In genomic region chr15:89412906-89413411, GRCh38 we compare ENCODE assay signal across 23 cellular contexts.
DNase-seq lines count a peak whose midpoint lies in the region; ATAC-seq and TF ChIP-seq lines count a peak whose summit lies in the region.
"Had no signal": no experiment of that assay in that cellular context is flagged by ENCODE, and none has a peak within 500 bp of the region (broad histone marks: within the 10 kb centered on the region; RNA-seq: fewer than 3 reads in every experiment).

No MANE protein-coding gene starts in this region.

- no peak for TF ChIP-seq CTCF in osteoblast (IDR thresholded peaks at IDR 0.05; ENCODE audit: extremely low read depth, low read depth, low read length)
- no peak for TF ChIP-seq CTCF in progenitor cell of endocrine pancreas (IDR thresholded peaks at IDR 0.05; ENCODE audit: unreplicated experiment)

- H4K20me1 ChIP-seq in osteoblast (ENCODE audit: insufficient read depth, low read length): peaks cover 11% of the 10 kb centered on the region

- no peaks in the 10 kb centered on the region for H3K79me2 ChIP-seq in osteoblast (ENCODE audit: insufficient read depth, low read length)

- H3K36me3 ChIP-seq in iPS-15b (ENCODE audit: control insufficient read depth, insufficient read depth, low read length) (no peaks in the 10 kb centered on the region), osteoblast (ENCODE audit: insufficient read depth, low read length) (no peaks in the 10 kb centered on the region)
- H3K36me3 ChIP-seq: BE2C had no signal

- H3K27ac Mint-ChIP-seq in T-helper 17 cell (peak overlapping the region; percentile 54), progenitor cell of endocrine pancreas (no peak overlapping the region)
- H3K27ac Mint-ChIP-seq in stimulated activated naive CD8-positive, alpha-beta T cell treated with anti-CD3 and anti-CD28 coated beads, Interleukin-15, amount 100 ng/mL, for 72 hours: no peak overlapping the region
- H3K27ac Mint-ChIP-seq: H9, HFFc6 had no signal

- no peak overlapping the region for H3K27ac ChIP-seq in osteoblast (ENCODE audit: low read depth, low read length)
- H3K27ac ChIP-seq: 22Rv1, HL-60, RWPE1 had no signal

- H3K4me3 ChIP-seq in iPS-15b (ENCODE audit: low read depth, low read length) (peak overlapping the region; percentile 45), osteoblast (ENCODE audit: insufficient read depth, low read length) (no peak overlapping the region)

- H3K27me3 Mint-ChIP-seq in T-helper 17 cell (peaks cover 98% of the 10 kb centered on the region), progenitor cell of endocrine pancreas (peaks cover 96% of the 10 kb centered on the region)
- H3K27me3 Mint-ChIP-seq in stimulated activated naive CD8-positive, alpha-beta T cell treated with anti-CD3 and anti-CD28 coated beads, Interleukin-15, amount 100 ng/mL, for 72 hours: peaks cover 100% of the 10 kb centered on the region

- H3K9me3 ChIP-seq in T-helper 17 cell (ENCODE audit: control insufficient read depth, low read length, poor library complexity, severe bottlenecking) (no peaks in the 10 kb centered on the region), iPS-15b (ENCODE audit: control insufficient read depth, insufficient read depth, low read length) (no peaks in the 10 kb centered on the region), osteoblast (ENCODE audit: low read depth, low read length) (no peaks in the 10 kb centered on the region)
- H3K9me3 ChIP-seq: BE2C had no signal

- H3K36me3 Mint-ChIP-seq in T-helper 17 cell (ENCODE audit: low read depth) (peaks cover 4% of the 10 kb centered on the region), progenitor cell of endocrine pancreas (ENCODE audit: insufficient read depth) (no peaks in the 10 kb centered on the region)
- H3K36me3 Mint-ChIP-seq: CD8-positive, alpha-beta memory T cell had no signal

- peaks cover 97% of the 10 kb centered on the region for H3K27me3 ChIP-seq in iPS-15b (ENCODE audit: control insufficient read depth, insufficient read depth, low read length)
- H3K27me3 ChIP-seq in osteoblast (ENCODE audit: insufficient read depth, low read length): peaks cover 99% of the 10 kb centered on the region
- H3K27me3 ChIP-seq: BE2C had no signal

- H2AFZ ChIP-seq in osteoblast (ENCODE audit: low read length): no peak overlapping the region

- DNase-seq in NCI-H1417 (lab: John Stamatoyannopoulos, UW) (peak in 2 of 3 experiments; percentile 16 to 60), NCI-H1417 treated with DMSO at 0.1 percent for 48 hours (lab: John Stamatoyannopoulos, UW) (no peak), T-helper 17 cell (no peak), osteoblast (ENCODE audit: insufficient read length, low spot score, missing footprints) (peak; percentile 68), progenitor cell of endocrine pancreas (ENCODE audit: low spot score, unreplicated experiment) (no peak), NCI-H1436 treated with DMSO at 0.1 percent for 48 hours (lab: John Stamatoyannopoulos, UW) (no peak)
- DNase-seq in stimulated activated naive CD8-positive, alpha-beta T cell treated with anti-CD3 and anti-CD28 coated beads, Interleukin-15, amount 100 ng/mL, for 72 hours: no peak
- DNase-seq: BE2C; CD8-positive, alpha-beta memory T cell; DMS79 treated with DMSO at 0.1 percent for 48 hours; GF-D8; H9; HFFc6; NCI-H1048; NCI-H1436; NCI-H187 treated with DMSO at 0.1 percent for 48 hours; NCI-H2107; NCI-H524; SHP77 had no signal

- H3K9ac ChIP-seq in iPS-15b (ENCODE audit: low read depth, low read length): no peak overlapping the region

- no peaks in the 10 kb centered on the region for H3K9me3 Mint-ChIP-seq in progenitor cell of endocrine pancreas (ENCODE audit: low read depth)
- H3K9me3 Mint-ChIP-seq in stimulated activated naive CD8-positive, alpha-beta T cell treated with anti-CD3 and anti-CD28 coated beads, Interleukin-15, amount 100 ng/mL, for 72 hours: no peaks in the 10 kb centered on the region
- H3K9me3 Mint-ChIP-seq: CD8-positive, alpha-beta memory T cell; HFFc6 had no signal

- H3K4me1 Mint-ChIP-seq in T-helper 17 cell (peaks cover 27% of the 10 kb centered on the region), progenitor cell of endocrine pancreas (ENCODE audit: low read depth) (peaks cover 3% of the 10 kb centered on the region)
- H3K4me1 Mint-ChIP-seq in stimulated activated naive CD8-positive, alpha-beta T cell treated with anti-CD3 and anti-CD28 coated beads, Interleukin-15, amount 100 ng/mL, for 72 hours: peaks cover 47% of the 10 kb centered on the region

- H3K4me3 Mint-ChIP-seq in T-helper 17 cell (no peak overlapping the region), progenitor cell of endocrine pancreas (ENCODE audit: low read depth) (no peak overlapping the region)
- H3K4me3 Mint-ChIP-seq in stimulated activated naive CD8-positive, alpha-beta T cell treated with anti-CD3 and anti-CD28 coated beads, Interleukin-15, amount 100 ng/mL, for 72 hours: no peak overlapping the region
- H3K4me3 Mint-ChIP-seq: HFFc6 had no signal

- H3K4me2 ChIP-seq in osteoblast (ENCODE audit: insufficient read depth, low read length): no peak overlapping the region

- peaks cover 13% of the 10 kb centered on the region for H3K4me1 ChIP-seq in iPS-15b (ENCODE audit: control insufficient read depth, insufficient read depth, low read length)
- H3K4me1 ChIP-seq in osteoblast (ENCODE audit: insufficient read depth, low read length): peaks cover 4% of the 10 kb centered on the region
- H3K4me1 ChIP-seq: BE2C had no signal

- ATAC-seq in T-helper 17 cell: no peak
- ATAC-seq in stimulated activated naive CD8-positive, alpha-beta T cell treated with anti-CD3 and anti-CD28 coated beads, Interleukin-15, amount 100 ng/mL, for 72 hours: no peak

Comparison
In these comparisons a context has a peak if more than half of its experiments do, and no peak if none do; other contexts are left out.
1. DNase-seq: peak in NCI-H1417 (2 of 3) and osteoblast (single experiment); none in NCI-H1417 treated with DMSO at 0.1 percent for 48 hours (single experiment), T-helper 17 cell (0 of 3), progenitor cell of endocrine pancreas (single experiment), stimulated activated naive CD8-positive, alpha-beta T cell treated with anti-CD3 and anti-CD28 coated beads, Interleukin-15, amount 100 ng/mL, for 72 hours (0 of 2) and NCI-H1436 treated with DMSO at 0.1 percent for 48 hours (single experiment).